In genomic region chr12:65881965-65882413, GRCh38 we compare ENCODE assay signal across 8 cellular contexts. TPM values are rescaled to one million over a fixed set of nuclear protein-coding genes. Genes with fewer than 3 reads are reported as not detected.
DNase-seq lines count a peak whose midpoint lies in the region; ATAC-seq and TF ChIP-seq lines count a peak whose summit lies in the region.

No MANE protein-coding gene starts in this region.

- H3K4me1 ChIP-seq in right cardiac atrium (ENCODE audit: control insufficient read depth, insufficient read depth, low read length) (peaks cover 3% of the 10 kb centered on the region), rectal smooth muscle tissue (ENCODE audit: control insufficient read depth, insufficient read depth, low read length) (peaks cover 5% of the 10 kb centered on the region)

- DNase-seq in GM13977 (ENCODE audit: low spot score): peak; percentile 46
- peak; percentile 33 for DNase-seq in amniotic epithelial cell (ENCODE audit: low read depth)
- peak; percentile 81 to 95 (median 91) for DNase-seq in right cardiac atrium
- DNase-seq in NCI-H774 (lab: John Stamatoyannopoulos, UW): no peak

- in situ Hi-C loops in GM13977 (cut with MboI; ENCODE audit: low pct_unique_long_range_greater_than_20kb, low sequenced_read_pairs, unreplicated experiment): no loop called here

- peak; percentile 21 for TF ChIP-seq CTCF in GM13977 (IDR thresholded peaks at IDR 0.05; ENCODE audit: extremely low read depth, insufficient read depth, missing control alignments)

- peak overlapping the region; percentile 95 for H3K27ac ChIP-seq in right cardiac atrium (ENCODE audit: low read length)
- peak overlapping the region; percentile 39 for H3K27ac ChIP-seq in rectal smooth muscle tissue (ENCODE audit: low read depth, low read length)

- ATAC-seq in right cardiac atrium: peak; percentile 91 to 94
- no peak for ATAC-seq in HG02759 (IDR thresholded peaks at IDR 0.05; ENCODE audit: unreplicated experiment)
- no peak for ATAC-seq in GM19023 (IDR thresholded peaks at IDR 0.05; ENCODE audit: unreplicated experiment)
- ATAC-seq in GM21515 (IDR thresholded peaks at IDR 0.05; ENCODE audit: unreplicated experiment): no peak

- intact Hi-C loops in right cardiac atrium (cut with DNase I): no loop called here

- no peaks in the 10 kb centered on the region for H3K9me3 ChIP-seq in right cardiac atrium (ENCODE audit: control insufficient read depth, low read length)

- 7% methylated on average over 15 of the region's 15 CpGs for WGBS in right cardiac atrium

- H3K4me3 ChIP-seq in right cardiac atrium (ENCODE audit: low read length) (peak overlapping the region; percentile 55), rectal smooth muscle tissue (ENCODE audit: low read length) (peak overlapping the region; percentile 57)

- H3K9ac ChIP-seq in rectal smooth muscle tissue (ENCODE audit: low read length): no peak overlapping the region

- H3K36me3 ChIP-seq in rectal smooth muscle tissue (ENCODE audit: control insufficient read depth, insufficient read depth, low read length): no peaks in the 10 kb centered on the region

- no peaks in the 10 kb centered on the region for H3K27me3 ChIP-seq in right cardiac atrium (ENCODE audit: control insufficient read depth, insufficient read depth)
- no peaks in the 10 kb centered on the region for H3K27me3 ChIP-seq in rectal smooth muscle tissue (ENCODE audit: control insufficient read depth, insufficient read depth, low read length)

RNA-seq across cellular contexts. Expression of gene HMGA2, which starts 57.7 kb away (rescaled TPM):
- not detected for total RNA-seq in right cardiac atrium
- polyA plus RNA-seq in right cardiac atrium: 0.07 TPM

Comparison
In these comparisons a context has a peak if more than half of its experiments do, and no peak if none do; other contexts are left out.
1. ATAC-seq: peak in right cardiac atrium (2 of 2); none in HG02759 (single experiment), GM19023 (single experiment) and GM21515 (single experiment).